ENCODE assay signal across 8 cellular contexts in genomic region chr2:30266051-30266621, GRCh38. TPM values are rescaled to one million over a fixed set of nuclear protein-coding genes. Genes with fewer than 3 reads are reported as not detected.
DNase-seq lines count a peak whose midpoint lies in the region; ATAC-seq lines count a peak whose summit lies in the region.

No MANE protein-coding gene starts in this region.

- peak overlapping the region; percentile 94 for H3K27ac ChIP-seq in thymus (ENCODE audit: low read depth)

- WGBS in thymus: 34% methylated on average over 7 of the region's 7 CpGs

- peaks cover 21% of the 10 kb centered on the region for H3K4me1 ChIP-seq in thymus (ENCODE audit: control insufficient read depth, insufficient read depth, low read length)

- intact Hi-C loops in left ventricle myocardium superior (cut with micrococcal nuclease): no loop called here

- DNase-seq in stimulated activated CD4-positive, alpha-beta T cell treated with anti-CD3 and anti-CD28 coated beads, Interleukin-12 subunit alpha, Interleukin-12 subunit beta, amount 100 ng/mL, for 48 hours (ENCODE audit: low read depth in 2 of 3, low spot score in 1 of 3): peak in 2 of 3 donors; percentile 23 to 35
- DNase-seq in stimulated activated CD4-positive, alpha-beta T cell treated with anti-CD3 and anti-CD28 coated beads, Interleukin-12 subunit alpha, Interleukin-12 subunit beta, amount 100 ng/mL, for 4 hours: no peak
- DNase-seq in activated T-cell treated with anti-CD3 and anti-CD28 coated beads for 4 hours (peak; percentile 19), left ventricle myocardium superior (peak; percentile 50), NCI-H1092 treated with DMSO at 0.1 percent for 48 hours (lab: John Stamatoyannopoulos, UW) (no peak), HPDE6-E6E7 (ENCODE audit: extremely low spot score) (no peak)
- DNase-seq in NK-92 treated with Interleukin-12 subunit alpha and Interleukin-12 subunit beta, amount 100 ng/mL, for 24 hours (lab: John Stamatoyannopoulos, UW): no peak

- H3K36me3 ChIP-seq in thymus (ENCODE audit: control insufficient read depth, insufficient read depth): no peaks in the 10 kb centered on the region

- no peaks in the 10 kb centered on the region for H3K27me3 ChIP-seq in thymus (ENCODE audit: control insufficient read depth, insufficient read depth)

- H3K4me3 ChIP-seq in thymus (ENCODE audit: low read length): peak overlapping the region; percentile 22

- peak; percentile 38 for ATAC-seq in left ventricle myocardium superior

- H3K9me3 ChIP-seq in thymus (ENCODE audit: control insufficient read depth): no peaks in the 10 kb centered on the region

RNA-seq across cellular contexts. Expression of gene LBH, which starts 34.8 kb away (rescaled TPM):
- total RNA-seq in left ventricle myocardium superior: 129 TPM
- polyA plus RNA-seq in thymus: 88.9 TPM

Comparison
In these comparisons a context has a peak if more than half of its experiments do, and no peak if none do; other contexts are left out.
1. DNase-seq: peak in stimulated activated CD4-positive, alpha-beta T cell treated with anti-CD3 and anti-CD28 coated beads, Interleukin-12 subunit alpha, Interleukin-12 subunit beta, amount 100 ng/mL, for 48 hours (2 of 3), activated T-cell treated with anti-CD3 and anti-CD28 coated beads for 4 hours (single experiment) and left ventricle myocardium superior (single experiment); none in stimulated activated CD4-positive, alpha-beta T cell treated with anti-CD3 and anti-CD28 coated beads, Interleukin-12 subunit alpha, Interleukin-12 subunit beta, amount 100 ng/mL, for 4 hours (single experiment), NCI-H1092 treated with DMSO at 0.1 percent for 48 hours (single experiment), HPDE6-E6E7 (single experiment) and NK-92 treated with Interleukin-12 subunit alpha and Interleukin-12 subunit beta, amount 100 ng/mL, for 24 hours (single experiment).